Comparison of ENCODE assay signal across 15 cellular contexts in genomic region chr9:119839888-119840287, GRCh38.
DNase-seq lines count a peak whose midpoint lies in the region; ATAC-seq and TF ChIP-seq lines count a peak whose summit lies in the region.
"Had no signal": no experiment of that assay in that cellular context is flagged by ENCODE, and none has a peak within 500 bp of the region (broad histone marks: within the 10 kb centered on the region; RNA-seq: fewer than 3 reads in every experiment).

No MANE protein-coding gene starts in this region.

- H3K9me3 ChIP-seq in left lung = no peaks in the 10 kb centered on the region

- H3K27ac ChIP-seq in left lung = no peak overlapping the region
- H3K27ac ChIP-seq: C4-2B, PC-9 had no signal

- TF ChIP-seq CTCF in left lung (IDR thresholded peaks at IDR 0.05) (no peak), GM13977 (IDR thresholded peaks at IDR 0.05; ENCODE audit: extremely low read depth, insufficient read depth, missing control alignments) (no peak)

- DNase-seq in AG20443 (ENCODE audit: low spot score) (peak; percentile 21), astrocyte of the hippocampus (ENCODE audit: low read depth, low spot score) (peak; percentile 84), left lung (peak in 1 of 2 donors; percentile 63), posterior cingulate gyrus (peak in 7 of 10 donors; percentile 12 to 85 (median 32)), NCI-H2196 (lab: John Stamatoyannopoulos, UW; ENCODE audit: unreplicated experiment) (no peak), GM13977 (ENCODE audit: low spot score) (no peak)
- DNase-seq in stimulated activated CD4-positive, alpha-beta T cell treated with anti-CD3 and anti-CD28 coated beads, Interleukin-2, amount 100 ng/mL, for 48 hours = no peak
- DNase-seq: COR-L47, NCI-H1417 treated with DMSO at 0.1 percent for 48 hours, NCI-H2029, NCI-H345, NCI-H69, PC-9 had no signal

- ATAC-seq in left lung = peak; percentile 30
- ATAC-seq in activated CD4-positive, CD25-positive, alpha-beta regulatory T cell treated with anti-CD3 and anti-CD28 coated beads, Interleukin-2, amount 50 U/mL, for 24 hours = no peak

- H3K4me1 ChIP-seq in left lung = no peaks in the 10 kb centered on the region

- no peak overlapping the region for H3K4me3 ChIP-seq in left lung
- H3K4me3 ChIP-seq: PC-9 had no signal

- no peaks in the 10 kb centered on the region for H3K36me3 ChIP-seq in left lung

- in situ Hi-C loops in GM13977 (cut with MboI; ENCODE audit: low pct_unique_long_range_greater_than_20kb, low sequenced_read_pairs, unreplicated experiment) = no loop called here

- intact Hi-C loops in left lung (cut with DNase I) (no loop called here), posterior cingulate gyrus (cut with DNase I) (no loop called here)

- no peaks in the 10 kb centered on the region for H3K27me3 ChIP-seq in left lung

Comparison
In these comparisons a context has a peak if more than half of its experiments do, and no peak if none do; other contexts are left out.
1. DNase-seq: peak in AG20443 (single experiment), astrocyte of the hippocampus (single experiment) and posterior cingulate gyrus (7 of 10); none in NCI-H2196 (single experiment), stimulated activated CD4-positive, alpha-beta T cell treated with anti-CD3 and anti-CD28 coated beads, Interleukin-2, amount 100 ng/mL, for 48 hours (0 of 2) and GM13977 (single experiment).